ENCODE assay signal across 1 cellular context in genomic region chr11:9461068-9461759, GRCh38.
TF ChIP-seq lines count a peak whose summit lies in the region.

No MANE protein-coding gene starts in this region.

TF ChIP-seq in HepG2, 621 proteins besides CTCF, POLR2A, EP300 and RAD21 (continued from another document and continues in another):
- TF ChIP-seq ZBTB10 (CRISPR knock-in tag; IDR thresholded peaks at IDR 0.05; ENCODE audit: borderline replicate concordance) (no peak), GMEB1 (CRISPR knock-in tag; IDR thresholded peaks at IDR 0.05; ENCODE audit: borderline replicate concordance) (no peak; the same call in 1 of the 2 replicates), ZNF878 (CRISPR knock-in tag; IDR thresholded peaks at IDR 0.05) (peak; percentile 46; the same call in 1 of the 2 replicates), ZEB1 (IDR thresholded peaks at IDR 0.05; ENCODE audit: insufficient replicate concordance, low read depth) (no peak), MLX (CRISPR knock-in tag; IDR thresholded peaks at IDR 0.05) (no peak), GATAD2A (CRISPR knock-in tag; IDR thresholded peaks at IDR 0.05) (peak; percentile 10; the same call in 1 of the 2 replicates), THAP9 (CRISPR knock-in tag; IDR thresholded peaks at IDR 0.05; ENCODE audit: borderline replicate concordance) (no peak), NFE2L1 (CRISPR knock-in tag; IDR thresholded peaks at IDR 0.05; ENCODE audit: borderline replicate concordance) (no peak), CBX5 (CRISPR knock-in tag; IDR thresholded peaks at IDR 0.05; ENCODE audit: borderline replicate concordance) (no peak), FOXO1 (CRISPR knock-in tag; IDR thresholded peaks at IDR 0.05) (0 out of 2 replicates have a peak, but pooled peaks have one; percentile 21), MAF1 (CRISPR knock-in tag; IDR thresholded peaks at IDR 0.05; ENCODE audit: borderline replicate concordance) (no peak), ESRRA (CRISPR knock-in tag; IDR thresholded peaks at IDR 0.05; ENCODE audit: low read depth) (no peak), ZNF562 (CRISPR knock-in tag; IDR thresholded peaks at IDR 0.05; ENCODE audit: borderline replicate concordance) (no peak), ZBTB38 (CRISPR knock-in tag; IDR thresholded peaks at IDR 0.05) (peak; percentile 72; the same call in 1 of the 2 replicates), NR2F1 (CRISPR knock-in tag; IDR thresholded peaks at IDR 0.05) (no peak; a peak in 1 of 4 replicates), FOXK1 (CRISPR knock-in tag; IDR thresholded peaks at IDR 0.05; ENCODE audit: borderline replicate concordance, low read depth) (no peak), ZSCAN31 (CRISPR knock-in tag; IDR thresholded peaks at IDR 0.05; ENCODE audit: low read depth) (peak; percentile 59; the same call in 1 of the 2 replicates), RFX1 (IDR thresholded peaks at IDR 0.05) (no peak), ZHX1 (CRISPR knock-in tag; IDR thresholded peaks at IDR 0.05; ENCODE audit: low read depth) (0 out of 2 replicates have a peak, but pooled peaks have one; percentile 40), HCFC1 (IDR thresholded peaks at IDR 0.05; ENCODE audit: low read depth, low read length) (no peak), CBFB (CRISPR knock-in tag; IDR thresholded peaks at IDR 0.05) (0 out of 2 replicates have a peak, but pooled peaks have one; percentile 21), ZNF292 (CRISPR knock-in tag; IDR thresholded peaks at IDR 0.05; ENCODE audit: borderline replicate concordance, low read depth) (no peak), ZNF883 (CRISPR knock-in tag; IDR thresholded peaks at IDR 0.05; ENCODE audit: not compliant biosample characterization) (no peak), IKZF1 (IDR thresholded peaks at IDR 0.05) (no peak), TFAP4 (IDR thresholded peaks at IDR 0.05; ENCODE audit: borderline replicate concordance, low read depth) (no peak), ZNF572 (CRISPR knock-in tag; IDR thresholded peaks at IDR 0.05) (peak; percentile 75; the same call in 1 of the 2 replicates), ZNF839 (CRISPR knock-in tag; IDR thresholded peaks at IDR 0.05; ENCODE audit: borderline replicate concordance) (no peak), ZNF34 (CRISPR knock-in tag; IDR thresholded peaks at IDR 0.05; ENCODE audit: borderline replicate concordance) (no peak), KLF11 (CRISPR knock-in tag; IDR thresholded peaks at IDR 0.05) (no peak), KLF13 (CRISPR knock-in tag; IDR thresholded peaks at IDR 0.05) (no peak), KDM2A (CRISPR knock-in tag; IDR thresholded peaks at IDR 0.05; ENCODE audit: borderline replicate concordance, low read depth) (peak; percentile 47; the same call in 1 of the 2 replicates), SP5 (CRISPR knock-in tag; IDR thresholded peaks at IDR 0.05; ENCODE audit: borderline replicate concordance, low read depth) (peak; percentile 38), ZNF841 (CRISPR knock-in tag; IDR thresholded peaks at IDR 0.05; ENCODE audit: borderline replicate concordance) (no peak), ZNF703 (CRISPR knock-in tag; IDR thresholded peaks at IDR 0.05; ENCODE audit: borderline replicate concordance) (no peak), SIX4 (CRISPR knock-in tag; IDR thresholded peaks at IDR 0.05) (no peak), ZNF430 (CRISPR knock-in tag; IDR thresholded peaks at IDR 0.05) (peak; percentile 55; the same call in 1 of the 2 replicates), MAFF (IDR thresholded peaks at IDR 0.05; ENCODE audit: low read depth, low read length) (peak; percentile 18; the same call in 1 of the 2 replicates), RBFOX2 (IDR thresholded peaks at IDR 0.05; ENCODE audit: low read depth, low read length) (peak; percentile 99), ZNF768 (CRISPR knock-in tag; IDR thresholded peaks at IDR 0.05) (peak; percentile 64), ZNF746 (CRISPR knock-in tag; IDR thresholded peaks at IDR 0.05) (peak; percentile 75), FUBP1 (CRISPR knock-in tag; IDR thresholded peaks at IDR 0.05; ENCODE audit: borderline replicate concordance) (no peak), ZNF574 (CRISPR knock-in tag; IDR thresholded peaks at IDR 0.05) (no peak; the same call in 1 of the 2 replicates), TCF7 (IDR thresholded peaks at IDR 0.05; ENCODE audit: low read depth) (no peak), ZNF225 (CRISPR knock-in tag; IDR thresholded peaks at IDR 0.05) (0 out of 2 replicates have a peak, but pooled peaks have one; percentile 54), ZBTB7B (CRISPR knock-in tag; IDR thresholded peaks at IDR 0.05) (peak; percentile 65), TAF1 (CRISPR knock-in tag; IDR thresholded peaks at IDR 0.05) (peak; percentile 61)
- TF ChIP-seq, protein P1, sequence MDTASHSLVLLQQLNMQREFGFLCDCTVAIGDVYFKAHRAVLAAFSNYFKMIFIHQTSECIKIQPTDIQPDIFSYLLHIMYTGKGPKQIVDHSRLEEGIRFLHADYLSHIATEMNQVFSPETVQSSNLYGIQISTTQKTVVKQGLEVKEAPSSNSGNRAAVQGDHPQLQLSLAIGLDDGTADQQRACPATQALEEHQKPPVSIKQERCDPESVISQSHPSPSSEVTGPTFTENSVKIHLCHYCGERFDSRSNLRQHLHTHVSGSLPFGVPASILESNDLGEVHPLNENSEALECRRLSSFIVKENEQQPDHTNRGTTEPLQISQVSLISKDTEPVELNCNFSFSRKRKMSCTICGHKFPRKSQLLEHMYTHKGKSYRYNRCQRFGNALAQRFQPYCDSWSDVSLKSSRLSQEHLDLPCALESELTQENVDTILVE (CRISPR knock-in tag; IDR thresholded peaks at IDR 0.05): no peak; the same call in 1 of the 2 replicates
